In the genomic region with DNA sequence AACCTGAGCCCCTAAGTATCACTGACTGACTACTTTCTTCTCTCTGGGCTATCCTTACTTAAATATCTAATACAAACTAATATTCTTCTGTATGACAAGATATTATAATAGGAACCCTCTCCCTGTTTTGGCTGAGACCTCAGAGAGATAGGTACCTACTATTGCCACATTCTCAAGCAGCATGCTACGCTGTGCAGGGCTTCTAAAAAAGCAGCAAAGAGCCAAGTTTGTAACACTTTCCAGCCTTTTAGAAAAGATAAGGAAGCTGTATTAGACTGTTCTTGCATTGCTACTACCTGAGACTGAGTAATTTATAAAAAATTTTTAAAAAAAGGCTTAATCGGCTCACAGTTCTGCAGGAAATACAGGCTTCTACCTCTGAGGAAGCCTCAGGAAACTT, we compare ENCODE assay signal across 21 cellular contexts.
A peak's percentile ranks its signal among the peaks of the same experiment; 100 is the strongest.
DNase-seq lines count a peak whose midpoint lies in the region; ATAC-seq and TF ChIP-seq lines count a peak whose summit lies in the region.
"Had no signal": no experiment of that assay in that cellular context is flagged by ENCODE, and none has a peak within 500 bp of the region (broad histone marks: within the 10 kb centered on the region; RNA-seq: fewer than 3 reads in every experiment).

No MANE protein-coding gene starts in this region.

- no peaks in the 10 kb centered on the region for H3K79me2 ChIP-seq in mammary epithelial cell (ENCODE audit: insufficient read depth, low read length)
- H3K79me2 ChIP-seq in PC-3 (ENCODE audit: low read length) = no peaks in the 10 kb centered on the region
- no peaks in the 10 kb centered on the region for H3K79me2 ChIP-seq in osteoblast (ENCODE audit: insufficient read depth, low read length)
- no peaks in the 10 kb centered on the region for H3K79me2 ChIP-seq in neural progenitor cell (ENCODE audit: low read depth)

- ATAC-seq in PC-3 (no peak; the same call in 1 of the 2 replicates), psoas muscle (no peak)
- ATAC-seq in activated CD4-positive, alpha-beta T cell treated with anti-CD3 and anti-CD28 coated beads for 36 hours = no peak
- ATAC-seq: GM12878 had no signal

- no peaks in the 10 kb centered on the region for H3K9me2 ChIP-seq in PC-3 (replicated peaks; ENCODE audit: low read length)

- H3K4me3 ChIP-seq in mammary epithelial cell (replicated peaks in 1 of 3; ENCODE audit: insufficient read depth in 1 of 3, low read depth in 2 of 3, low read length in 3 of 3) = no peak overlapping the region
- no peak overlapping the region for H3K4me3 ChIP-seq in PC-3 (ENCODE audit: low read length)
- no peak overlapping the region for H3K4me3 ChIP-seq in fibroblast of pulmonary artery (replicated peaks; ENCODE audit: low read depth, low read length)
- no peak overlapping the region for H3K4me3 ChIP-seq in osteoblast (ENCODE audit: insufficient read depth, low read length)
- H3K4me3 ChIP-seq in psoas muscle = no peak overlapping the region
- H3K4me3 ChIP-seq in neural progenitor cell = no peak overlapping the region
- H3K4me3 ChIP-seq: BLaER1 treated with 17β-estradiol and CSF1 and Interleukin-3, amounts not matched to agents 10 nM and 100 nM; GM12878; HAP-1 had no signal

- H3K36me3 Mint-ChIP-seq in MCF 10A (ENCODE audit: insufficient read depth, unreplicated experiment) = no peaks in the 10 kb centered on the region
- no peaks in the 10 kb centered on the region for H3K36me3 Mint-ChIP-seq in activated CD4-positive, alpha-beta T cell treated with anti-CD3 and anti-CD28 coated beads for 36 hours (ENCODE audit: low read depth)
- H3K36me3 Mint-ChIP-seq in neural progenitor cell = no peaks in the 10 kb centered on the region
- H3K36me3 Mint-ChIP-seq: CD14-positive monocyte; CD8-positive, alpha-beta memory T cell had no signal

- BruUV-seq in MCF 10A (replicated peaks; lab: Mats Ljungman, UMichigan) (TSS peak; percentile 77), mammary epithelial cell (replicated peaks; lab: Mats Ljungman, UMichigan) (no TSS peak), PC-3 (replicated peaks; lab: Mats Ljungman, UMichigan) (no TSS peak)

- H3F3A ChIP-seq in PC-3 (ENCODE audit: low read length, unreplicated experiment) (no peaks in the 10 kb centered on the region), neural progenitor cell (ENCODE audit: low read depth) (no peaks in the 10 kb centered on the region)

- H3K4me1 ChIP-seq in mammary epithelial cell (ENCODE audit: insufficient read depth, low read length) = no peaks in the 10 kb centered on the region
- H3K4me1 ChIP-seq in PC-3 (ENCODE audit: insufficient read depth, low read length) = peaks cover 16% of the 10 kb centered on the region
- H3K4me1 ChIP-seq in osteoblast (ENCODE audit: insufficient read depth, low read length) = peaks cover 15% of the 10 kb centered on the region
- H3K4me1 ChIP-seq in psoas muscle = no peaks in the 10 kb centered on the region
- H3K4me1 ChIP-seq in neural progenitor cell = no peaks in the 10 kb centered on the region
- H3K4me1 ChIP-seq: BE2C; BLaER1 treated with 17β-estradiol and CSF1 and Interleukin-3, amounts not matched to agents 10 nM and 100 nM; HAP-1 had no signal

- intact Hi-C loops in MCF 10A (cut with micrococcal nuclease) (no loop called here), mammary epithelial cell (cut with micrococcal nuclease) (no loop called here), PC-3 (cut with micrococcal nuclease) (no loop called here), psoas muscle (cut with DNase I) (no loop called here)
- intact Hi-C loops in activated CD4-positive, alpha-beta T cell treated with anti-CD3 and anti-CD28 coated beads for 36 hours (cut with DNase I, micrococcal nuclease) = no loop called here

- no peaks in the 10 kb centered on the region for H3K36me3 ChIP-seq in mammary epithelial cell (ENCODE audit: insufficient read depth, low read length)
- no peaks in the 10 kb centered on the region for H3K36me3 ChIP-seq in PC-3 (ENCODE audit: low read depth, low read length)
- no peaks in the 10 kb centered on the region for H3K36me3 ChIP-seq in osteoblast (ENCODE audit: insufficient read depth, low read length)
- no peaks in the 10 kb centered on the region for H3K36me3 ChIP-seq in psoas muscle (ENCODE audit: insufficient read depth in 1 of 2, low read depth in 1 of 2)
- no peaks in the 10 kb centered on the region for H3K36me3 ChIP-seq in neural progenitor cell
- H3K36me3 ChIP-seq: BE2C; BLaER1 treated with 17β-estradiol and CSF1 and Interleukin-3, amounts not matched to agents 10 nM and 100 nM; HAP-1 had no signal

- in situ Hi-C loops in mammary epithelial cell (cut with MboI; ENCODE audit: low sequenced_read_pairs in 2 of 2) = no loop called here

- no peak overlapping the region for H3K27ac ChIP-seq in mammary epithelial cell (ENCODE audit: insufficient read depth, low read depth, low read length)
- H3K27ac ChIP-seq in PC-3 (ENCODE audit: low read length) = no peak overlapping the region
- H3K27ac ChIP-seq in osteoblast (ENCODE audit: low read depth, low read length) = peak overlapping the region; percentile 23
- no peak overlapping the region for H3K27ac ChIP-seq in psoas muscle
- no peak overlapping the region for H3K27ac ChIP-seq in neural progenitor cell
- H3K27ac ChIP-seq: BLaER1 treated with 17β-estradiol and CSF1 and Interleukin-3, amounts not matched to agents 10 nM and 100 nM had no signal

- no peak for TF ChIP-seq CTCF in MCF 10A (IDR thresholded peaks at IDR 0.05; ENCODE audit: unreplicated experiment)
- no peak for TF ChIP-seq CTCF in mammary epithelial cell (conservative IDR thresholded peaks at IDR 0.05 in 1 of 2, IDR thresholded peaks at IDR 0.05 in 1 of 2; ENCODE audit: extremely low read depth in 1 of 2, insufficient read depth in 1 of 2, low read depth in 1 of 2, low read length in 2 of 2)
- no peak for TF ChIP-seq CTCF in PC-3 (conservative IDR thresholded peaks at IDR 0.05; ENCODE audit: low read depth, low read length)
- TF ChIP-seq CTCF in fibroblast of pulmonary artery (IDR thresholded peaks at IDR 0.05; ENCODE audit: low read length, missing control alignments) = no peak
- TF ChIP-seq CTCF in osteoblast (IDR thresholded peaks at IDR 0.05; ENCODE audit: extremely low read depth, low read depth, low read length) = no peak
- TF ChIP-seq CTCF in psoas muscle (IDR thresholded peaks at IDR 0.05) = no peak
- no peak for TF ChIP-seq CTCF in neural progenitor cell (IDR thresholded peaks at IDR 0.05)

- dilution Hi-C loops in mammary epithelial cell (cut with HindIII; ENCODE audit: low sequenced_read_pairs) = no loop called here

- CTCF ChIA-PET in MCF 10A (lab: Yijun Ruan, JAX) = no interaction called here
- CTCF ChIA-PET in mammary epithelial cell (lab: Charles Lee; ENCODE audit: low non-redundant PET) = no interaction called here
- CTCF ChIA-PET in PC-3 (lab: Charles Lee) = no interaction called here
- CTCF ChIA-PET in activated CD4-positive, alpha-beta T cell treated with anti-CD3 and anti-CD28 coated beads for 36 hours (lab: Charles Lee) = no interaction called here

- H3K9me3 ChIP-seq in mammary epithelial cell (replicated peaks; ENCODE audit: insufficient read depth, low read length) = no peaks in the 10 kb centered on the region
- H3K9me3 ChIP-seq in PC-3 (ENCODE audit: low read length) = no peaks in the 10 kb centered on the region
- H3K9me3 ChIP-seq in osteoblast (ENCODE audit: low read depth, low read length) = no peaks in the 10 kb centered on the region
- H3K9me3 ChIP-seq in psoas muscle = no peaks in the 10 kb centered on the region
- no peaks in the 10 kb centered on the region for H3K9me3 ChIP-seq in neural progenitor cell (ENCODE audit: low read depth)
- H3K9me3 ChIP-seq: BE2C; BLaER1 treated with 17β-estradiol and CSF1 and Interleukin-3, amounts not matched to agents 10 nM and 100 nM; HAP-1 had no signal

- H3K4me3 Mint-ChIP-seq in MCF 10A (ENCODE audit: unreplicated experiment) (no peak overlapping the region), neural progenitor cell (no peak overlapping the region)
- no peak overlapping the region for H3K4me3 Mint-ChIP-seq in activated CD4-positive, alpha-beta T cell treated with anti-CD3 and anti-CD28 coated beads for 36 hours
- H3K4me3 Mint-ChIP-seq: CD14-positive monocyte; CD4-positive, alpha-beta T cell; CD8-positive, alpha-beta memory T cell; HFFc6 had no signal

- H3K9me3 Mint-ChIP-seq in MCF 10A (ENCODE audit: unreplicated experiment) (no peaks in the 10 kb centered on the region), neural progenitor cell (no peaks in the 10 kb centered on the region)
- no peaks in the 10 kb centered on the region for H3K9me3 Mint-ChIP-seq in activated CD4-positive, alpha-beta T cell treated with anti-CD3 and anti-CD28 coated beads for 36 hours (ENCODE audit: low read depth)
- H3K9me3 Mint-ChIP-seq: CD4-positive, alpha-beta T cell; HFFc6 had no signal

- H4K20me1 ChIP-seq in mammary epithelial cell (ENCODE audit: insufficient read depth, low read length) (no peaks in the 10 kb centered on the region), PC-3 (ENCODE audit: low read length) (no peaks in the 10 kb centered on the region), osteoblast (ENCODE audit: insufficient read depth, low read length) (no peaks in the 10 kb centered on the region), neural progenitor cell (ENCODE audit: low read depth) (no peaks in the 10 kb centered on the region)
- H4K20me1 ChIP-seq: BLaER1 treated with 17β-estradiol and CSF1 and Interleukin-3, amounts not matched to agents 10 nM and 100 nM had no signal

- POLR2A ChIA-PET in MCF 10A (lab: Yijun Ruan, JAX) (interaction anchor here (0.6 to 1.2 kb wide), 2 partner anchors 9 to 93 kb away, joined by 3 read pairs; no protein-coding TSS in a partner anchor), PC-3 (lab: Charles Lee; ENCODE audit: unreplicated experiment) (no interaction called here)
- POLR2A ChIA-PET in activated CD4-positive, alpha-beta T cell treated with anti-CD3 and anti-CD28 coated beads for 36 hours (lab: Charles Lee) = no interaction called here

- H3K27me3 Mint-ChIP-seq in MCF 10A (ENCODE audit: insufficient read depth, unreplicated experiment) (no peaks in the 10 kb centered on the region), neural progenitor cell (ENCODE audit: insufficient read depth, low read depth) (no peaks in the 10 kb centered on the region)
- peaks cover 19% of the 10 kb centered on the region for H3K27me3 Mint-ChIP-seq in activated CD4-positive, alpha-beta T cell treated with anti-CD3 and anti-CD28 coated beads for 36 hours

- no peak overlapping the region for H3K27ac Mint-ChIP-seq in MCF 10A (ENCODE audit: low read depth, unreplicated experiment)
- H3K27ac Mint-ChIP-seq in activated CD4-positive, alpha-beta T cell treated with anti-CD3 and anti-CD28 coated beads for 36 hours = no peak overlapping the region
- no peak overlapping the region for H3K27ac Mint-ChIP-seq in neural progenitor cell
- H3K27ac Mint-ChIP-seq: CD14-positive monocyte; CD4-positive, alpha-beta T cell; CD8-positive, alpha-beta memory T cell had no signal

- H3K27me3 ChIP-seq in mammary epithelial cell (ENCODE audit: insufficient read depth, low read length) (no peaks in the 10 kb centered on the region), PC-3 (ENCODE audit: low read length) (no peaks in the 10 kb centered on the region), osteoblast (ENCODE audit: insufficient read depth, low read length) (no peaks in the 10 kb centered on the region), psoas muscle (ENCODE audit: insufficient read depth in 3 of 3, low read length in 2 of 3) (no peaks in the 10 kb centered on the region), neural progenitor cell (no peaks in the 10 kb centered on the region)
- H3K27me3 ChIP-seq: BE2C; BLaER1 treated with 17β-estradiol and CSF1 and Interleukin-3, amounts not matched to agents 10 nM and 100 nM had no signal

- H3K4me2 ChIP-seq in mammary epithelial cell (ENCODE audit: insufficient read depth, low read depth, low read length) = no peak overlapping the region
- H3K4me2 ChIP-seq in PC-3 (ENCODE audit: low read length) = peak overlapping the region; percentile 23; the same call in 1 of the 2 replicates
- H3K4me2 ChIP-seq in osteoblast (ENCODE audit: insufficient read depth, low read length) = peak overlapping the region; percentile 11
- H3K4me2 ChIP-seq in neural progenitor cell = no peak overlapping the region
- H3K4me2 ChIP-seq: BLaER1 treated with 17β-estradiol and CSF1 and Interleukin-3, amounts not matched to agents 10 nM and 100 nM had no signal

- no peak overlapping the region for H2AFZ ChIP-seq in mammary epithelial cell (ENCODE audit: low read depth, low read length)
- H2AFZ ChIP-seq in PC-3 (ENCODE audit: low read length) = no peak overlapping the region
- H2AFZ ChIP-seq in osteoblast (ENCODE audit: low read length) = peak overlapping the region; percentile 28
- H2AFZ ChIP-seq in neural progenitor cell (replicated peaks) = no peak overlapping the region

- 91% methylated on average over 2 of the region's 2 CpGs for WGBS in mammary epithelial cell (ENCODE audit: low coverage, missing lambda C conversion rate)
- WGBS in psoas muscle, 3 donors = 86 to 96% (median 91%) methylated on average over 2 of the region's 2 CpGs

- H3K9ac ChIP-seq in mammary epithelial cell (ENCODE audit: insufficient read depth, low read length) (no peak overlapping the region), PC-3 (ENCODE audit: low read length) (no peak overlapping the region), neural progenitor cell (no peak overlapping the region)
- H3K9ac ChIP-seq: BLaER1 treated with 17β-estradiol and CSF1 and Interleukin-3, amounts not matched to agents 10 nM and 100 nM had no signal

- H3K4me1 Mint-ChIP-seq in MCF 10A (ENCODE audit: insufficient read depth, unreplicated experiment) = peaks cover 15% of the 10 kb centered on the region
- H3K4me1 Mint-ChIP-seq in activated CD4-positive, alpha-beta T cell treated with anti-CD3 and anti-CD28 coated beads for 36 hours = no peaks in the 10 kb centered on the region
- H3K4me1 Mint-ChIP-seq in neural progenitor cell = no peaks in the 10 kb centered on the region
- H3K4me1 Mint-ChIP-seq: CD14-positive monocyte had no signal

- DNase-seq in MCF 10A (ENCODE audit: unreplicated experiment) = no peak
- no peak for DNase-seq in mammary epithelial cell
- no peak for DNase-seq in PC-3
- DNase-seq in fibroblast of pulmonary artery (ENCODE audit: low read depth) = peak; percentile 43
- DNase-seq in osteoblast (ENCODE audit: insufficient read length, low spot score, missing footprints) = peak; percentile 44
- no peak for DNase-seq in psoas muscle
- no peak for DNase-seq in activated CD4-positive, alpha-beta T cell treated with anti-CD3 and anti-CD28 coated beads for 36 hours
- DNase-seq in neural progenitor cell (ENCODE audit: low spot score) = no peak
- DNase-seq: 8988T; BE2C; CD4-positive, alpha-beta T cell; CD8-positive, alpha-beta memory T cell; DMS 273 treated with DMSO at 0.1 percent for 48 hours; DMS79; GDM1; GOT3 had no signal

Comparison
In these comparisons a context has a peak if more than half of its experiments do, and no peak if none do; other contexts are left out.
1. DNase-seq: peak in fibroblast of pulmonary artery (single experiment) and osteoblast (single experiment); none in MCF 10A (single experiment), mammary epithelial cell (single experiment), PC-3 (single experiment), psoas muscle (0 of 2), activated CD4-positive, alpha-beta T cell treated with anti-CD3 and anti-CD28 coated beads for 36 hours (single experiment) and neural progenitor cell (single experiment).
2. H3K4me2 ChIP-seq: peak in PC-3 (single experiment) and osteoblast (single experiment); none in mammary epithelial cell (single experiment) and neural progenitor cell (single experiment).